29 cellular contexts compared by ENCODE assay signal in the genomic region with DNA sequence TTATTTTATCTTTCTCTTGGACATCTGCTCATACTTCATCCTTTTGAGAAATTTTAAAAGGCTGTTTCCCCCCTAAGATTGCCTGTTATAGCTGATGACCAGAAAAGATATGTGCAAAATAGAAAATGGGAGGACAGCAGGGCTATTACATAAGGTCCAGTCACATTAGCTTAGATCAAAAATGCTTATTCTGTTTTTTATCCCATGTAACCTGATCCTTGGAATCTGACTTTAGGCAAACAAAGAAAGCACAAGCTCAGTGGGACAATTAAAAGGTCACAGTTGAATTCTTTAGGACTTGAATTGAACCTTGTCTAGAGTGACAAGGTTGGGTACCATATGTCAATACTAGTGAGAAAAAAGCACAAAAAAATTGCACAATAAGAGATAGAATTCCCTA.
DNase-seq lines count a peak whose midpoint lies in the region; ATAC-seq, FAIRE-seq and TF ChIP-seq lines count a peak whose summit lies in the region.
"Had no signal": no experiment of that assay in that cellular context is flagged by ENCODE, and none has a peak within 500 bp of the region (broad histone marks: within the 10 kb centered on the region; RNA-seq: fewer than 3 reads in every experiment).

No MANE protein-coding gene starts in this region.

- H3K4me3 Mint-ChIP-seq in activated CD8-positive, alpha-beta memory T cell treated with anti-CD3 and anti-CD28 coated beads, Interleukin-2, amount 10 ng/mL, durations not matched to agents 7 days and 5 days, result no peak overlapping the region
- H3K4me3 Mint-ChIP-seq: activated CD4-positive, alpha-beta T cell treated with anti-CD3 and anti-CD28 coated beads for 36 hours; activated naive CD8-positive, alpha-beta T cell treated with anti-CD3 and anti-CD28 coated beads for 36 hours; CD4-positive, CD25-positive, alpha-beta regulatory T cell; memory B cell; T-helper 17 cell had no signal

- H2BK12ac ChIP-seq in neuronal stem cell (ENCODE audit: low read length), result no peak overlapping the region

- no peaks in the 10 kb centered on the region for H3K79me1 ChIP-seq in neuronal stem cell (ENCODE audit: low read depth, low read length)

- no peaks in the 10 kb centered on the region for H3K36me3 Mint-ChIP-seq in activated CD8-positive, alpha-beta memory T cell treated with anti-CD3 and anti-CD28 coated beads, Interleukin-2, amount 10 ng/mL, durations not matched to agents 7 days and 5 days
- H3K36me3 Mint-ChIP-seq: activated naive CD8-positive, alpha-beta T cell treated with anti-CD3 and anti-CD28 coated beads for 36 hours; CD4-positive, CD25-positive, alpha-beta regulatory T cell; memory B cell had no signal

- peaks cover 2% of the 10 kb centered on the region for H3K9me3 Mint-ChIP-seq in activated CD8-positive, alpha-beta memory T cell treated with anti-CD3 and anti-CD28 coated beads, Interleukin-2, amount 10 ng/mL, durations not matched to agents 7 days and 5 days (ENCODE audit: low read depth)

- peak in 2 of 3 experiments; percentile 57 to 60 for DNase-seq in NCI-H1417 (lab: John Stamatoyannopoulos, UW)
- no peak for DNase-seq in NCI-H1417 treated with DMSO at 0.1 percent for 48 hours (lab: John Stamatoyannopoulos, UW)
- DNase-seq in NCI-H2171 treated with DMSO at 0.1 percent for 48 hours (lab: John Stamatoyannopoulos, UW), result peak; percentile 95
- peak; percentile 54 for DNase-seq in SK-N-DZ (ENCODE audit: low spot score)
- DNase-seq in neuronal stem cell (ENCODE audit: low spot score), result peak; percentile 15
- DNase-seq in GM12892 (ENCODE audit: insufficient read length), result no peak
- no peak for DNase-seq in activated CD8-positive, alpha-beta memory T cell treated with anti-CD3 and anti-CD28 coated beads, Interleukin-2, amount 10 ng/mL, durations not matched to agents 7 days and 5 days
- no peak for DNase-seq in activated CD4-positive, alpha-beta T cell treated with anti-CD3 and anti-CD28 coated beads, Interleukin-2, amount 50 U/mL, for 4 hours
- DNase-seq: 8988T; activated CD4-positive, alpha-beta T cell treated with anti-CD3 and anti-CD28 coated beads for 36 hours; activated effector memory CD4-positive, alpha-beta T cell treated with anti-CD3 and anti-CD28 coated beads, Interleukin-2, amount 50 U/mL, for 16 hours; activated naive CD8-positive, alpha-beta T cell treated with anti-CD3 and anti-CD28 coated beads for 36 hours; CD4-positive, CD25-positive, alpha-beta regulatory T cell; cortex of kidney; esophagus squamous epithelium; left colon; NCI-H1048; NCI-H2081 treated with DMSO at 0.1 percent for 48 hours; NCI-H526 treated with DMSO at 0.1 percent for 48 hours; stimulated activated CD4-positive, alpha-beta T cell treated with anti-CD3 and anti-CD28 coated beads, Interleukin-15, amount 100 ng/mL, for 24 hours; stimulated activated naive CD4-positive, alpha-beta T cell treated with Interleukin-2 at 50 U/mL for 16 hours; T-helper 17 cell; testis; uterus had no signal

- no peak overlapping the region for H3K27ac ChIP-seq in neuronal stem cell (replicated peaks; ENCODE audit: low read length)
- H3K27ac ChIP-seq: ascending aorta, cardiac muscle cell, esophagus squamous epithelium, prostate gland, testis, uterus had no signal

- TF ChIP-seq POLR2A in GM12892 (IDR thresholded peaks at IDR 0.05; ENCODE audit: low read depth, low read length), result no peak

- H3K4me3 ChIP-seq in neuronal stem cell (ENCODE audit: low read length in 2 of 2), result no peak overlapping the region
- H3K4me3 ChIP-seq: ascending aorta, cardiac muscle cell, esophagus squamous epithelium, prostate gland, testis, uterus had no signal

- H3K4me1 Mint-ChIP-seq in activated CD8-positive, alpha-beta memory T cell treated with anti-CD3 and anti-CD28 coated beads, Interleukin-2, amount 10 ng/mL, durations not matched to agents 7 days and 5 days, result no peaks in the 10 kb centered on the region
- H3K4me1 Mint-ChIP-seq: activated CD4-positive, alpha-beta T cell treated with anti-CD3 and anti-CD28 coated beads for 36 hours; activated naive CD8-positive, alpha-beta T cell treated with anti-CD3 and anti-CD28 coated beads for 36 hours; CD4-positive, CD25-positive, alpha-beta regulatory T cell; memory B cell; T-helper 17 cell had no signal

- H3K9me3 ChIP-seq in neuronal stem cell (replicated peaks in 1 of 2; ENCODE audit: control insufficient read depth in 2 of 2, insufficient read depth in 1 of 2, low read depth in 1 of 2, low read length in 2 of 2), result no peaks in the 10 kb centered on the region
- H3K9me3 ChIP-seq: ascending aorta, esophagus squamous epithelium, prostate gland, testis, uterus had no signal

- H4K8ac ChIP-seq in neuronal stem cell (ENCODE audit: low read depth, low read length), result no peak overlapping the region

- no peaks in the 10 kb centered on the region for H3K27me3 ChIP-seq in neuronal stem cell (ENCODE audit: control insufficient read depth in 3 of 3, insufficient read depth in 3 of 3, low read depth in 1 of 3, low read length in 3 of 3)
- H3K27me3 ChIP-seq: ascending aorta, cardiac muscle cell, esophagus squamous epithelium, testis had no signal

- H2AFZ ChIP-seq in neuronal stem cell (ENCODE audit: low read length), result no peak overlapping the region

- CTCF ChIA-PET in activated CD8-positive, alpha-beta memory T cell treated with anti-CD3 and anti-CD28 coated beads, Interleukin-2, amount 10 ng/mL, durations not matched to agents 7 days and 5 days (lab: Charles Lee), result no interaction called here

- no peak overlapping the region for H2BK15ac ChIP-seq in neuronal stem cell (ENCODE audit: low read length)

- no peaks in the 10 kb centered on the region for H3K36me3 ChIP-seq in neuronal stem cell (replicated peaks in 1 of 2; ENCODE audit: control insufficient read depth in 2 of 2, insufficient read depth in 2 of 2, low read length in 2 of 2)
- H3K36me3 ChIP-seq: ascending aorta, cardiac muscle cell, esophagus squamous epithelium, prostate gland, uterus had no signal

- no peak overlapping the region for H3K23ac ChIP-seq in neuronal stem cell (ENCODE audit: low read depth, low read length, poor library complexity)

- no peak overlapping the region for H3K14ac ChIP-seq in neuronal stem cell (ENCODE audit: low read length)

- H3K27me3 Mint-ChIP-seq in activated CD8-positive, alpha-beta memory T cell treated with anti-CD3 and anti-CD28 coated beads, Interleukin-2, amount 10 ng/mL, durations not matched to agents 7 days and 5 days, result no peaks in the 10 kb centered on the region
- H3K27me3 Mint-ChIP-seq: activated CD4-positive, alpha-beta T cell treated with anti-CD3 and anti-CD28 coated beads for 36 hours; activated naive CD8-positive, alpha-beta T cell treated with anti-CD3 and anti-CD28 coated beads for 36 hours; CD4-positive, CD25-positive, alpha-beta regulatory T cell; memory B cell; T-helper 17 cell had no signal

- H4K91ac ChIP-seq in neuronal stem cell (ENCODE audit: low read depth, low read length, poor library complexity), result no peak overlapping the region

- FAIRE-seq in GM12892 (lab: Jason Lieb, UNC), result no peak

- H2AK5ac ChIP-seq in neuronal stem cell (ENCODE audit: low read depth, low read length), result no peak overlapping the region

- no peak overlapping the region for H3K27ac Mint-ChIP-seq in activated CD8-positive, alpha-beta memory T cell treated with anti-CD3 and anti-CD28 coated beads, Interleukin-2, amount 10 ng/mL, durations not matched to agents 7 days and 5 days
- H3K27ac Mint-ChIP-seq: activated CD4-positive, alpha-beta T cell treated with anti-CD3 and anti-CD28 coated beads for 36 hours; activated naive CD8-positive, alpha-beta T cell treated with anti-CD3 and anti-CD28 coated beads for 36 hours; CD4-positive, CD25-positive, alpha-beta regulatory T cell; memory B cell; T-helper 17 cell had no signal

- no peak overlapping the region for H3K9ac ChIP-seq in neuronal stem cell (ENCODE audit: low read depth, low read length, poor library complexity)

- H3K4me1 ChIP-seq in neuronal stem cell (ENCODE audit: control insufficient read depth in 2 of 2, insufficient read depth in 1 of 2, low read depth in 1 of 2, low read length in 2 of 2), result peaks cover 7 to 12% of the 10 kb centered on the region in 2 donors
- H3K4me1 ChIP-seq: ascending aorta, esophagus squamous epithelium, prostate gland, testis, uterus had no signal

- H3K4ac ChIP-seq in neuronal stem cell (ENCODE audit: low read length), result no peak overlapping the region

- no peak overlapping the region for H2BK5ac ChIP-seq in neuronal stem cell (ENCODE audit: low read length)

- H2BK120ac ChIP-seq in neuronal stem cell (ENCODE audit: low read depth, low read length), result no peak overlapping the region

- no peak overlapping the region for H3K4me2 ChIP-seq in neuronal stem cell (ENCODE audit: insufficient read depth, low read length, poor library complexity, severe bottlenecking)

- ATAC-seq in activated CD8-positive, alpha-beta memory T cell treated with anti-CD3 and anti-CD28 coated beads, Interleukin-2, amount 10 ng/mL, durations not matched to agents 7 days and 5 days, result no peak
- ATAC-seq: activated CD4-positive, alpha-beta T cell treated with anti-CD3 and anti-CD28 coated beads for 36 hours; left colon; SK-N-SH treated with all-trans-retinoic acid at 6 μM for 48 hours; T-helper 17 cell had no signal

- H3K18ac ChIP-seq in neuronal stem cell (ENCODE audit: low read length), result no peak overlapping the region

Comparison
In these comparisons a context has a peak if more than half of its experiments do, and no peak if none do; other contexts are left out.
1. DNase-seq: peak in NCI-H1417 (2 of 3), NCI-H2171 treated with DMSO at 0.1 percent for 48 hours (single experiment), SK-N-DZ (single experiment) and neuronal stem cell (single experiment); none in NCI-H1417 treated with DMSO at 0.1 percent for 48 hours (single experiment), GM12892 (single experiment), activated CD8-positive, alpha-beta memory T cell treated with anti-CD3 and anti-CD28 coated beads, Interleukin-2, amount 10 ng/mL, durations not matched to agents 7 days and 5 days (single experiment) and activated CD4-positive, alpha-beta T cell treated with anti-CD3 and anti-CD28 coated beads, Interleukin-2, amount 50 U/mL, for 4 hours (0 of 2).